In the genomic region with DNA sequence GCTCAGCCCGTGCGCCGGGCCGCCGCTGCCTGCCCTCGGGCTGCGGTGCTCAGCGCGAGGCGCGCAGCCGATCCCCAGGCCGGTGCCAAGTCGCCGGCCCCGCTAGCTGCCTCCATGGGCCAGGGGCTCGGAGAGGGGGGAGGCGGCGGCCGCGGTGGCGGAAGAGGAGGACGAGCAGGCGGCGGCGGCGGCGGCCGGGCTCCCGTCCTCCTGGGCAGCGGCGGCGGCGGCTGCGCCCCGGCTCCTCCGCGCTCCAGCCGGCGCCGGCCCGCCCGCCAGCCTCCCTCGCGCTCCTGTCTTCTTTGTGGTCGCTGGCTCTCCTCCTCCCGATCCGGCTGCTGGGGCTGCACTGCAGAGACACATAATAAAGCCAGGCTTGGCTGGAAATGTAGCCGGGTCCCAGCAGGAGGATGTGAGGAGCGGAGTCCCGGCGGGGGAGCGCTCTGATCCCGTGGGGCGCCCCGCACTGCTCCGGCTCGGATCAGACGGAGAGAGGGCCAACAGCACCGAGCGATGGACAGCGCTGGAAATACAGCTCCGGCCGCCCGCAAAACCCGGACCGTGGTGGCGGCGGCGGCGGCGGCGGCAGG, we compare ENCODE assay signal across 1 cellular context.
TF ChIP-seq lines count a peak whose summit lies in the region.

No MANE protein-coding gene starts in this region.

TF ChIP-seq in HepG2, 621 proteins besides CTCF, POLR2A, EP300 and RAD21 (continued from another document):
- TF ChIP-seq, protein P1, sequence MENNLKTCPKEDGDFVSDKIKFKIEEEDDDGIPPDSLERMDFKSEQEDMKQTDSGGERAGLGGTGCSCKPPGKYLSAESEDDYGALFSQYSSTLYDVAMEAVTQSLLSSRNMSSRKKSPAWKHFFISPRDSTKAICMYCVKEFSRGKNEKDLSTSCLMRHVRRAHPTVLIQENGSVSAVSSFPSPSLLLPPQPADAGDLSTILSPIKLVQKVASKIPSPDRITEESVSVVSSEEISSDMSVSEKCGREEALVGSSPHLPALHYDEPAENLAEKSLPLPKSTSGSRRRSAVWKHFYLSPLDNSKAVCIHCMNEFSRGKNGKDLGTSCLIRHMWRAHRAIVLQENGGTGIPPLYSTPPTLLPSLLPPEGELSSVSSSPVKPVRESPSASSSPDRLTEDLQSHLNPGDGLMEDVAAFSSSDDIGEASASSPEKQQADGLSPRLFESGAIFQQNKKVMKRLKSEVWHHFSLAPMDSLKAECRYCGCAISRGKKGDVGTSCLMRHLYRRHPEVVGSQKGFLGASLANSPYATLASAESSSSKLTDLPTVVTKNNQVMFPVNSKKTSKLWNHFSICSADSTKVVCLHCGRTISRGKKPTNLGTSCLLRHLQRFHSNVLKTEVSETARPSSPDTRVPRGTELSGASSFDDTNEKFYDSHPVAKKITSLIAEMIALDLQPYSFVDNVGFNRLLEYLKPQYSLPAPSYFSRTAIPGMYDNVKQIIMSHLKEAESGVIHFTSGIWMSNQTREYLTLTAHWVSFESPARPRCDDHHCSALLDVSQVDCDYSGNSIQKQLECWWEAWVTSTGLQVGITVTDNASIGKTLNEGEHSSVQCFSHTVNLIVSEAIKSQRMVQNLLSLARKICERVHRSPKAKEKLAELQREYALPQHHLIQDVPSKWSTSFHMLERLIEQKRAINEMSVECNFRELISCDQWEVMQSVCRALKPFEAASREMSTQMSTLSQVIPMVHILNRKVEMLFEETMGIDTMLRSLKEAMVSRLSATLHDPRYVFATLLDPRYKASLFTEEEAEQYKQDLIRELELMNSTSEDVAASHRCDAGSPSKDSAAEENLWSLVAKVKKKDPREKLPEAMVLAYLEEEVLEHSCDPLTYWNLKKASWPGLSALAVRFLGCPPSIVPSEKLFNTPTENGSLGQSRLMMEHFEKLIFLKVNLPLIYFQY (CRISPR knock-in tag; IDR thresholded peaks at IDR 0.05; ENCODE audit: borderline replicate concordance): peak; percentile 33; the same call in 1 of the 2 replicates
- TF ChIP-seq ZNF703 (CRISPR knock-in tag; IDR thresholded peaks at IDR 0.05; ENCODE audit: borderline replicate concordance) (no peak), HOXA5 (CRISPR knock-in tag; IDR thresholded peaks at IDR 0.05) (no peak), PHF21A (CRISPR knock-in tag; IDR thresholded peaks at IDR 0.05) (0 out of 2 replicates have a peak, but pooled peaks have one; percentile 8), PHF8 (CRISPR knock-in tag; IDR thresholded peaks at IDR 0.05) (0 out of 2 replicates have a peak, but pooled peaks have one; percentile 30), ZNF513 (CRISPR knock-in tag; conservative IDR thresholded peaks at IDR 0.05) (no peak), XBP1 (CRISPR knock-in tag; IDR thresholded peaks at IDR 0.05) (no peak), USF2 (IDR thresholded peaks at IDR 0.05; ENCODE audit: low read depth, low read length) (no peak), USF2 (CRISPR knock-in tag; IDR thresholded peaks at IDR 0.05; ENCODE audit: borderline replicate concordance) (no peak), NFKB2 (CRISPR knock-in tag; IDR thresholded peaks at IDR 0.05; ENCODE audit: borderline replicate concordance) (no peak; the same call in 1 of the 2 replicates), NAIF1 (CRISPR knock-in tag; IDR thresholded peaks at IDR 0.05; ENCODE audit: borderline replicate concordance) (no peak)
- TF ChIP-seq, protein P2, sequence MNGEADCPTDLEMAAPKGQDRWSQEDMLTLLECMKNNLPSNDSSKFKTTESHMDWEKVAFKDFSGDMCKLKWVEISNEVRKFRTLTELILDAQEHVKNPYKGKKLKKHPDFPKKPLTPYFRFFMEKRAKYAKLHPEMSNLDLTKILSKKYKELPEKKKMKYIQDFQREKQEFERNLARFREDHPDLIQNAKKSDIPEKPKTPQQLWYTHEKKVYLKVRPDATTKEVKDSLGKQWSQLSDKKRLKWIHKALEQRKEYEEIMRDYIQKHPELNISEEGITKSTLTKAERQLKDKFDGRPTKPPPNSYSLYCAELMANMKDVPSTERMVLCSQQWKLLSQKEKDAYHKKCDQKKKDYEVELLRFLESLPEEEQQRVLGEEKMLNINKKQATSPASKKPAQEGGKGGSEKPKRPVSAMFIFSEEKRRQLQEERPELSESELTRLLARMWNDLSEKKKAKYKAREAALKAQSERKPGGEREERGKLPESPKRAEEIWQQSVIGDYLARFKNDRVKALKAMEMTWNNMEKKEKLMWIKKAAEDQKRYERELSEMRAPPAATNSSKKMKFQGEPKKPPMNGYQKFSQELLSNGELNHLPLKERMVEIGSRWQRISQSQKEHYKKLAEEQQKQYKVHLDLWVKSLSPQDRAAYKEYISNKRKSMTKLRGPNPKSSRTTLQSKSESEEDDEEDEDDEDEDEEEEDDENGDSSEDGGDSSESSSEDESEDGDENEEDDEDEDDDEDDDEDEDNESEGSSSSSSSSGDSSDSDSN (CRISPR knock-in tag; IDR thresholded peaks at IDR 0.05): peak; percentile 81
- TF ChIP-seq, protein P3, sequence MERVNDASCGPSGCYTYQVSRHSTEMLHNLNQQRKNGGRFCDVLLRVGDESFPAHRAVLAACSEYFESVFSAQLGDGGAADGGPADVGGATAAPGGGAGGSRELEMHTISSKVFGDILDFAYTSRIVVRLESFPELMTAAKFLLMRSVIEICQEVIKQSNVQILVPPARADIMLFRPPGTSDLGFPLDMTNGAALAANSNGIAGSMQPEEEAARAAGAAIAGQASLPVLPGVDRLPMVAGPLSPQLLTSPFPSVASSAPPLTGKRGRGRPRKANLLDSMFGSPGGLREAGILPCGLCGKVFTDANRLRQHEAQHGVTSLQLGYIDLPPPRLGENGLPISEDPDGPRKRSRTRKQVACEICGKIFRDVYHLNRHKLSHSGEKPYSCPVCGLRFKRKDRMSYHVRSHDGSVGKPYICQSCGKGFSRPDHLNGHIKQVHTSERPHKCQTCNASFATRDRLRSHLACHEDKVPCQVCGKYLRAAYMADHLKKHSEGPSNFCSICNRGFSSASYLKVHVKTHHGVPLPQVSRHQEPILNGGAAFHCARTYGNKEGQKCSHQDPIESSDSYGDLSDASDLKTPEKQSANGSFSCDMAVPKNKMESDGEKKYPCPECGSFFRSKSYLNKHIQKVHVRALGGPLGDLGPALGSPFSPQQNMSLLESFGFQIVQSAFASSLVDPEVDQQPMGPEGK (CRISPR knock-in tag; IDR thresholded peaks at IDR 0.05): peak; percentile 53
